In the genomic region with DNA sequence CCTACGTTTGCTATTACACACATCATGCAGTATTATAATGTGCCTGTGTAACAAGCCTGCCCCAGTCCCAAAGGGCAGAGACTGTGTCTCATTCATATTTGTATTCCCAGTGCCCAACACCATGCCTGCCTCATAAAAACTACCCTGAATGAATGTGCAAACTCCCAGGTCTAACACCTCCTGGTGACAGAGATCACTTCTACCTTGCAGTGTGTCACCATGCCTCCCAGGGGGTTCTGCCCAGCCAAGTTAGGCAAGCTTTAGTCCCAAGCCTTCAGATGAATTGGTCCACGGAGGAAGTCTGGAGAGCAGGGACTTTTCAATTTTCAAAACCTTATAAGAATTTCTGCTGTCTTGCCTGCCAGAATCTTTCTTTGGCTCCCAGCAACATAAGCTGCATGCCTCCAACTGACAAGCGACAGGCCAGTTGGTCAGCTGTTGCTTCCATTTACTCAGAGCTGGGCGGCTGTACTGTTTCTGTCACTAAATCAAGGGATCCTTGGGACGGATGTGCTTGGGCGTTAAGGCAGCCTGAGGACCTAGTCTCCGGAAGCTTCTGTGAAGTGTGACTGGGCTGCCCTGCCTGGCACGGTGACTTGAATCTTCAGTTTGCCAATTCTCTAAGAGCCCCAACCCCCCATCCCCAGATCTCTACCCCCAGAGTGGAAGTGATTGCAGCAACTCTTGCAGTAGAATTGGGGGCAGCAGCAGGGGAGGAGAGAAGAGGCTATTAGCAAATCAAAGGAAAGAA, we compare ENCODE assay signal across 13 cellular contexts. TPM values are rescaled to one million over a fixed set of nuclear protein-coding genes. Genes with fewer than 3 reads are reported as not detected.
DNase-seq lines count a peak whose midpoint lies in the region; ATAC-seq and TF ChIP-seq lines count a peak whose summit lies in the region.
"Had no signal": no experiment of that assay in that cellular context is flagged by ENCODE, and none has a peak within 500 bp of the region (broad histone marks: within the 10 kb centered on the region; RNA-seq: fewer than 3 reads in every experiment).

No MANE protein-coding gene starts in this region.

- no peaks in the 10 kb centered on the region for H3K79me2 ChIP-seq in neural progenitor cell (ENCODE audit: low read depth)

- no peak overlapping the region for H2AFZ ChIP-seq in neural progenitor cell (replicated peaks)

- H3K4me1 Mint-ChIP-seq in neural progenitor cell = peaks cover 25% of the 10 kb centered on the region

- POLR2A ChIA-PET in Panc1 (lab: Charles Lee) = no interaction called here
- POLR2A ChIA-PET in RWPE1 (lab: Yijun Ruan, JAX; ENCODE audit: low non-redundant PET) = no interaction called here

- TF ChIP-seq CTCF in Panc1 (IDR thresholded peaks at IDR 0.05) (no peak), neural progenitor cell (IDR thresholded peaks at IDR 0.05) (no peak), RWPE1 (conservative IDR thresholded peaks at IDR 0.05; ENCODE audit: low read depth) (no peak)

- in situ Hi-C loops in Panc1 (cut with HindIII; ENCODE audit: low pct_unique_long_range_greater_than_20kb, low sequenced_read_pairs) = no loop called here

- peak; percentile 43 for DNase-seq in COLO829 (ENCODE audit: low spot score)
- no peak for DNase-seq in Panc1 (ENCODE audit: low read depth, low spot score)
- no peak for DNase-seq in left cardiac atrium
- peak; percentile 48 for DNase-seq in neural progenitor cell (ENCODE audit: low spot score)
- no peak for DNase-seq in T1000 (lab: John Stamatoyannopoulos, UW)
- no peak for DNase-seq in RWPE1 (ENCODE audit: low spot score)
- DNase-seq: NCI-H1092, ovary had no signal

- peaks cover 7% of the 10 kb centered on the region for H3K27me3 Mint-ChIP-seq in neural progenitor cell (ENCODE audit: insufficient read depth, low read depth)

- H3K36me3 ChIP-seq in Panc1 (ENCODE audit: control insufficient read depth, insufficient read depth, low read length) (no peaks in the 10 kb centered on the region), neural progenitor cell (no peaks in the 10 kb centered on the region)
- H3K36me3 ChIP-seq: ovary had no signal

- peak overlapping the region; percentile 72 for H3K4me2 ChIP-seq in neural progenitor cell

- H3K27ac ChIP-seq in Panc1 (ENCODE audit: low read length) = no peak overlapping the region
- no peak overlapping the region for H3K27ac ChIP-seq in neural progenitor cell
- no peak overlapping the region for H3K27ac ChIP-seq in RWPE1
- H3K27ac ChIP-seq: ovary had no signal

- no TSS peak for BruUV-seq in Panc1 (replicated peaks; lab: Mats Ljungman, UMichigan)

- H3K36me3 Mint-ChIP-seq in neural progenitor cell = no peaks in the 10 kb centered on the region

- CTCF ChIA-PET in Panc1 (lab: Charles Lee) = no interaction called here
- CTCF ChIA-PET in RWPE1 (lab: Yijun Ruan, JAX) = no interaction called here

- no peak overlapping the region for H3K4me3 ChIP-seq in Panc1 (ENCODE audit: low read depth in 2 of 2, low read length in 2 of 2)
- H3K4me3 ChIP-seq in neural progenitor cell = peak overlapping the region; percentile 41
- H3K4me3 ChIP-seq: ovary had no signal

- H3K4me1 ChIP-seq in Panc1 (ENCODE audit: control insufficient read depth, insufficient read depth, low read length) (peaks cover 4% of the 10 kb centered on the region), neural progenitor cell (peaks cover 68% of the 10 kb centered on the region)

- no peak overlapping the region for H3K27ac Mint-ChIP-seq in neural progenitor cell
- H3K27ac Mint-ChIP-seq: activated T-helper 1 cell treated with anti-CD3 and anti-CD28 coated beads, Interleukin-12 subunit alpha, Interleukin-12 subunit beta, Interleukin-2, Interleukin-4 antibody, amounts not matched to agents 30 ng/mL and 10 ng/mL and 1 ng/mL, durations not matched to agents 14 hours and 24 hours and 36 hours had no signal

- peaks cover 26% of the 10 kb centered on the region for H4K20me1 ChIP-seq in neural progenitor cell (ENCODE audit: low read depth)

- no peaks in the 10 kb centered on the region for H3K9me3 ChIP-seq in Panc1 (ENCODE audit: control insufficient read depth, insufficient read depth, low read depth, low read length)
- no peaks in the 10 kb centered on the region for H3K9me3 ChIP-seq in neural progenitor cell (ENCODE audit: low read depth)
- H3K9me3 ChIP-seq: ovary had no signal

- ATAC-seq in Panc1 (peak; percentile 33; the same call in 1 of the 2 replicates), left cardiac atrium (peak; percentile 75 to 87), GM18511 (IDR thresholded peaks at IDR 0.05; ENCODE audit: unreplicated experiment) (no peak), GM21528 (IDR thresholded peaks at IDR 0.05; ENCODE audit: low FRiP score, unreplicated experiment) (no peak)

- H3K9me3 Mint-ChIP-seq in neural progenitor cell = no peaks in the 10 kb centered on the region
- H3K9me3 Mint-ChIP-seq: activated T-helper 1 cell treated with anti-CD3 and anti-CD28 coated beads, Interleukin-12 subunit alpha, Interleukin-12 subunit beta, Interleukin-2, Interleukin-4 antibody, amounts not matched to agents 30 ng/mL and 10 ng/mL and 1 ng/mL, durations not matched to agents 14 hours and 24 hours and 36 hours had no signal

- H3K9ac ChIP-seq in neural progenitor cell = no peak overlapping the region

- peaks cover 32% of the 10 kb centered on the region for H3K27me3 ChIP-seq in Panc1 (ENCODE audit: control insufficient read depth, insufficient read depth, low read length)
- peaks cover 74% of the 10 kb centered on the region for H3K27me3 ChIP-seq in neural progenitor cell
- H3K27me3 ChIP-seq: ovary had no signal

- H3K4me3 Mint-ChIP-seq in neural progenitor cell = peak overlapping the region; percentile 58
- H3K4me3 Mint-ChIP-seq: activated T-helper 1 cell treated with anti-CD3 and anti-CD28 coated beads, Interleukin-12 subunit alpha, Interleukin-12 subunit beta, Interleukin-2, Interleukin-4 antibody, amounts not matched to agents 30 ng/mL and 10 ng/mL and 1 ng/mL, durations not matched to agents 14 hours and 24 hours and 36 hours had no signal

- intact Hi-C loops in Panc1 (cut with micrococcal nuclease; ENCODE audit: unreplicated experiment) = loop anchor here (1.0 kb wide), 1 partner anchor 11 kb away; no protein-coding TSS in a partner anchor
- intact Hi-C loops in left cardiac atrium (cut with DNase I) = no loop called here

- peaks cover 50% of the 10 kb centered on the region for H3F3A ChIP-seq in neural progenitor cell (ENCODE audit: low read depth)

RNA-seq across cellular contexts. Expression of a gene that starts 1.2 kb away (rescaled TPM):
- not detected for total RNA-seq in Panc1 (2021; ENCODE audit: unreplicated experiment)
- polyA plus RNA-seq in Panc1 (2012; ENCODE audit: insufficient read length) = not detected
- total RNA-seq in left cardiac atrium = 1 to 10 TPM; 2.4 to 5.3 TPM
- total RNA-seq in neural progenitor cell (ENCODE audit: low replicate concordance) = not detected in 2 replicates
- total RNA-seq: activated T-helper 1 cell treated with anti-CD3 and anti-CD28 coated beads, Interleukin-12 subunit alpha, Interleukin-12 subunit beta, Interleukin-2, Interleukin-4 antibody, amounts not matched to agents 30 ng/mL and 10 ng/mL and 1 ng/mL, durations not matched to agents 14 hours and 24 hours and 36 hours; dermis microvascular lymphatic vessel endothelial cell; OCI-LY7 had no signal

Comparison
In these comparisons a context has a peak if more than half of its experiments do, and no peak if none do; other contexts are left out.
1. DNase-seq: peak in COLO829 (single experiment) and neural progenitor cell (single experiment); none in Panc1 (single experiment), left cardiac atrium (single experiment), T1000 (single experiment) and RWPE1 (single experiment).
2. ATAC-seq: peak in Panc1 (single experiment) and left cardiac atrium (2 of 2); none in GM18511 (single experiment) and GM21528 (single experiment).